In genomic region chr11:114075891-114076441, GRCh38 we compare ENCODE assay signal across 8 cellular contexts. TPM values are rescaled to one million over a fixed set of nuclear protein-coding genes. Genes with fewer than 3 reads are reported as not detected.
DNase-seq lines count a peak whose midpoint lies in the region; ATAC-seq lines count a peak whose summit lies in the region.

No MANE protein-coding gene starts in this region.

- no peaks in the 10 kb centered on the region for H3K27me3 ChIP-seq in CD4-positive, alpha-beta memory T cell (ENCODE audit: insufficient read depth, low read length)
- no peaks in the 10 kb centered on the region for H3K27me3 ChIP-seq in Karpas-422 (ENCODE audit: low read length)

- CTCF ChIA-PET in CD4-positive, alpha-beta memory T cell (lab: Charles Lee; ENCODE audit: partially characterized antibody) = no interaction called here

- no peak overlapping the region for H3K27ac ChIP-seq in CD4-positive, alpha-beta memory T cell (ENCODE audit: low read depth, low read length)
- H3K27ac ChIP-seq in Karpas-422 (ENCODE audit: low read length) = no peak overlapping the region

- H3K4me3 ChIP-seq in CD4-positive, alpha-beta memory T cell (ENCODE audit: low read length in 2 of 2) = no peak overlapping the region
- no peak overlapping the region for H3K4me3 ChIP-seq in Karpas-422 (ENCODE audit: low read length)

- H3K79me2 ChIP-seq in Karpas-422 (ENCODE audit: low read length) = no peaks in the 10 kb centered on the region

- no peaks in the 10 kb centered on the region for H3K27me3 Mint-ChIP-seq in CD4-positive, alpha-beta memory T cell

- H2AFZ ChIP-seq in Karpas-422 (ENCODE audit: low read length) = no peak overlapping the region

- H3K36me3 Mint-ChIP-seq in CD4-positive, alpha-beta memory T cell = no peaks in the 10 kb centered on the region

- no peak overlapping the region for H3K9ac ChIP-seq in Karpas-422 (ENCODE audit: low read length)

- ATAC-seq in sciatic nerve = peak; percentile 20
- ATAC-seq in GM21381 (IDR thresholded peaks at IDR 0.05; ENCODE audit: unreplicated experiment) = no peak

- H3K9me3 Mint-ChIP-seq in CD4-positive, alpha-beta memory T cell = peaks cover 0 to 6% (median 0%) of the 10 kb centered on the region in 8 donors

- no peaks in the 10 kb centered on the region for H3K36me3 ChIP-seq in CD4-positive, alpha-beta memory T cell (ENCODE audit: insufficient read depth, low read length)
- H3K36me3 ChIP-seq in Karpas-422 (ENCODE audit: insufficient read depth, low read length) = no peaks in the 10 kb centered on the region

- intact Hi-C loops in CD4-positive, alpha-beta memory T cell (cut with micrococcal nuclease) = loop anchor here (5.0 kb wide), 2 partner anchors 46 to 106 kb away; no protein-coding TSS in a partner anchor
- intact Hi-C loops in sciatic nerve (cut with DNase I) = no loop called here

- no peaks in the 10 kb centered on the region for H4K20me1 ChIP-seq in Karpas-422 (ENCODE audit: insufficient read depth, low read depth, low read length)

- no peak overlapping the region for H3K4me2 ChIP-seq in Karpas-422 (ENCODE audit: low read depth, low read length, poor library complexity, severe bottlenecking)

- H3K4me1 Mint-ChIP-seq in CD4-positive, alpha-beta memory T cell = peaks cover 57 to 88% (median 72%) of the 10 kb centered on the region in 4 donors

- H3K27ac Mint-ChIP-seq in CD4-positive, alpha-beta memory T cell = peak overlapping the region; percentile 4 to 93 (median 54)

- H3K9me3 ChIP-seq in CD4-positive, alpha-beta memory T cell (ENCODE audit: control insufficient read depth in 1 of 2, low read length in 2 of 2) = no peaks in the 10 kb centered on the region
- no peaks in the 10 kb centered on the region for H3K9me3 ChIP-seq in Karpas-422 (ENCODE audit: low read length)

- DNase-seq in CD4-positive, alpha-beta memory T cell = peak in 4 of 5 donors; percentile 48 to 64 (median 52)
- DNase-seq in Karpas-422 (peak; percentile 55), germinal center (ENCODE audit: low spot score) (peak; percentile 36), sciatic nerve (ENCODE audit: low spot score) (no peak), NCI-H226 (no peak), NCI-H2107 treated with DMSO at 0.1 percent for 48 hours (lab: John Stamatoyannopoulos, UW; ENCODE audit: unreplicated experiment) (no peak)
- peak; percentile 49 to 61 for DNase-seq in activated T-cell treated with anti-CD3 and anti-CD28 coated beads, Interleukin-2, amount 50 U/mL, for 48 hours

- peak overlapping the region in 7 of 8 donors; percentile 32 to 89 (median 71) for H3K4me3 Mint-ChIP-seq in CD4-positive, alpha-beta memory T cell

- POLR2A ChIA-PET in CD4-positive, alpha-beta memory T cell (lab: Charles Lee; ENCODE audit: partially characterized antibody) = no interaction called here

- no peaks in the 10 kb centered on the region for H3K9me2 ChIP-seq in Karpas-422 (replicated peaks; ENCODE audit: insufficient read depth, low read length)

- peaks cover 72% of the 10 kb centered on the region for H3K4me1 ChIP-seq in CD4-positive, alpha-beta memory T cell (ENCODE audit: insufficient read depth, low read length)
- H3K4me1 ChIP-seq in Karpas-422 (ENCODE audit: low read length) = no peaks in the 10 kb centered on the region; the same call in 1 of the 2 replicates

RNA-seq across cellular contexts. Expression of gene ZBTB16, which starts 16.5 kb away (rescaled TPM):
- total RNA-seq in CD4-positive, alpha-beta memory T cell = 1 to 10 TPM; 5.6 to 8.2 TPM
- polyA plus RNA-seq in CD4-positive, alpha-beta memory T cell = 10 to 100 TPM in 1 of 2 donors, 1 to 10 TPM in 1; 9.0 to 28.4 TPM
- total RNA-seq in Karpas-422 (2014; rRNA removed; shearing (Covaris generic); ENCODE audit: low replicate concordance) = not detected in 2 replicates
- 22.7 TPM for total RNA-seq in sciatic nerve

Comparison
In these comparisons a context has a peak if more than half of its experiments do, and no peak if none do; other contexts are left out.
1. DNase-seq: peak in CD4-positive, alpha-beta memory T cell (4 of 5), Karpas-422 (single experiment), activated T-cell treated with anti-CD3 and anti-CD28 coated beads, Interleukin-2, amount 50 U/mL, for 48 hours (2 of 2) and germinal center (single experiment); none in sciatic nerve (single experiment), NCI-H226 (single experiment) and NCI-H2107 treated with DMSO at 0.1 percent for 48 hours (single experiment).